8 cellular contexts compared by ENCODE assay signal in genomic region chr2:171893824-171894611, GRCh38. TPM values are rescaled to one million over a fixed set of nuclear protein-coding genes. Genes with fewer than 3 reads are reported as not detected.
DNase-seq lines count a peak whose midpoint lies in the region; ATAC-seq lines count a peak whose summit lies in the region.

SLC25A12 (minus strand) TSS chr2:171894244; CDS start chr2:171894214, 30 bp downstream.

- H3K4me3 ChIP-seq in mononuclear cell (ENCODE audit: low read length), result peak within 1 kb of the TSS; percentile 93

- H3K27me3 ChIP-seq in mononuclear cell (ENCODE audit: insufficient read depth, low read length), result no peaks in the 10 kb centered on the region

- DNase-seq in Caki2 (ENCODE audit: low read depth) (peak; percentile 86), HUDEP-2 (lab: John Stamatoyannopoulos, UW; ENCODE audit: unreplicated experiment in 76 of 76) (peak in 71 of 76 experiments; percentile 6 to 81 (median 59)), OCI-M1 (lab: John Stamatoyannopoulos, UW) (peak; percentile 88), activated T-cell treated with anti-CD3 and anti-CD28 coated beads for 24 hours (ENCODE audit: low read depth) (peak; percentile 67), epithelial cell of prostate (ENCODE audit: low read depth, low spot score) (no peak)
- peak; percentile 64 to 67 for DNase-seq in stimulated activated CD8-positive, alpha-beta memory T cell treated with anti-CD3 and anti-CD28 coated beads, Interleukin-2, amount 100 ng/mL, for 48 hours (ENCODE audit: low read depth in 2 of 2)

- peak; percentile 91 for ATAC-seq in GM21381 (IDR thresholded peaks at IDR 0.05; ENCODE audit: unreplicated experiment)

- in situ Hi-C loops in Caki2 (cut with HindIII; ENCODE audit: low pct_unique_long_range_greater_than_20kb, low sequenced_read_pairs), result no loop called here

- peaks cover 15% of the 10 kb centered on the region for H3K4me1 ChIP-seq in mononuclear cell (ENCODE audit: insufficient read depth, low read length)

- peak within 1 kb of the TSS; percentile 63 for H3K27ac ChIP-seq in epithelial cell of prostate

- H3K9me3 ChIP-seq in mononuclear cell (ENCODE audit: low read depth, low read length), result no peaks in the 10 kb centered on the region

RNA-seq across cellular contexts. Expression of gene SLC25A12, which starts in this region (rescaled TPM):
- total RNA-seq in Caki2 (2014; rRNA removed; shearing (Covaris generic); ENCODE audit: low replicate concordance), result 12.3 and 19.3 TPM in 2 replicates
- 14.8 TPM for total RNA-seq in mononuclear cell
